19 cellular contexts compared by ENCODE assay signal in the genomic region with DNA sequence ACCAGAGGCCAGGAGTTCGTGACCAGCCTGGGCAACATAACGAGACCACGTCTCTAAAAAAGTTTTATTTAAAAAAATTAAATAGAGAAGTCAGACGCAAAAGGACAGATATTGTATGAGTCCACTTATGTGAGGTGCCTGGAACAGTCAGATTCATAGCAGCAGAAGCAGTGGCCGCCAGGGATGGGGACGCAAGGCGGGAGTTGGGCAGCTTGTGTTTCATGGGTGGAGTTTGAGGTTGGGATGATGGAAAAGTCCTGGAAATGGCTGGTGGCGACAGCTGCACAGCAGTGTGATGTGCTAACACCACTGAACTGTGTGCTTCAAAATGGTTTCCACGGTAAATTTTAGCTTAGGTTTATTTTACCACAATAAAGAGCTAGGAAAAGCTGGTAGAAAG. TPM values are rescaled to one million over a fixed set of nuclear protein-coding genes. Genes with fewer than 3 reads are reported as not detected.
DNase-seq lines count a peak whose midpoint lies in the region; ATAC-seq and TF ChIP-seq lines count a peak whose summit lies in the region.
"Had no signal": no experiment of that assay in that cellular context is flagged by ENCODE, and none has a peak within 500 bp of the region (broad histone marks: within the 10 kb centered on the region; RNA-seq: fewer than 3 reads in every experiment).

No MANE protein-coding gene starts in this region.

- DNase-seq in endothelial cell (ENCODE audit: low spot score) (no peak), tibial artery (peak; percentile 12 to 48), chondrocyte (ENCODE audit: low spot score) (no peak)
- no peak for DNase-seq in T-helper 2 cell treated with Interferon-gamma antibody and Interleukin-4, amounts not matched to agents 5 μg/mL and 100 μg/mL, for 36 hours (ENCODE audit: low spot score)
- DNase-seq: CD4-positive, CD25-positive, alpha-beta regulatory T cell; DMS79; Kasumi-1; MG63; NCI-H1048; NCI-H1417 treated with DMSO at 0.1 percent for 48 hours; NCI-H187; NCI-H2107; NCI-H446 treated with DMSO at 0.1 percent for 48 hours; NCI-H526 treated with DMSO at 0.1 percent for 48 hours; Right ventricle myocardium superior had no signal

- H3K9me3 ChIP-seq in OCI-LY1 (ENCODE audit: low read length) = no peaks in the 10 kb centered on the region
- no peaks in the 10 kb centered on the region for H3K9me3 ChIP-seq in tibial artery
- H3K9me3 ChIP-seq: A549, MG63 had no signal

- no peaks in the 10 kb centered on the region for H3F3A ChIP-seq in OCI-LY1 (ENCODE audit: insufficient read depth, low read length)

- intact Hi-C loops in tibial artery (cut with DNase I; ENCODE audit: low total_unique reads) = no loop called here

- H3K27me3 Mint-ChIP-seq in endothelial cell (ENCODE audit: unreplicated experiment) = peaks cover 15% of the 10 kb centered on the region
- peaks cover 5% of the 10 kb centered on the region for H3K27me3 Mint-ChIP-seq in nephron (ENCODE audit: low read depth)
- peaks cover 16% of the 10 kb centered on the region for H3K27me3 Mint-ChIP-seq in T-helper 2 cell treated with Interferon-gamma antibody and Interleukin-4, amounts not matched to agents 5 μg/mL and 100 μg/mL, for 36 hours (ENCODE audit: low read depth)
- peaks cover 18% of the 10 kb centered on the region for H3K27me3 Mint-ChIP-seq in chondrocyte (ENCODE audit: low read depth)

- no peak for ATAC-seq in HG02981 (IDR thresholded peaks at IDR 0.05; ENCODE audit: unreplicated experiment)
- ATAC-seq: A549 had no signal

- H3K4me3 ChIP-seq in OCI-LY1 (ENCODE audit: low read depth, low read length, poor library complexity, severe bottlenecking) = no peak overlapping the region
- H3K4me3 ChIP-seq in tibial artery = no peak overlapping the region
- H3K4me3 ChIP-seq: A549, MG63 had no signal

- peak overlapping the region; percentile 16 for H3K27ac ChIP-seq in OCI-LY1 (ENCODE audit: low read depth, low read length, poor library complexity, severe bottlenecking)
- no peak overlapping the region for H3K27ac ChIP-seq in tibial artery
- H3K27ac ChIP-seq: A549 had no signal

- H3K9me2 ChIP-seq in OCI-LY1 (ENCODE audit: low read depth, low read length) = no peaks in the 10 kb centered on the region

- H3K4me1 ChIP-seq in OCI-LY1 (ENCODE audit: insufficient read depth, low read length, severe bottlenecking) (peaks cover 69% of the 10 kb centered on the region), tibial artery (no peaks in the 10 kb centered on the region)
- H3K4me1 ChIP-seq: A549 had no signal

- no peak overlapping the region for H3K4me2 ChIP-seq in OCI-LY1 (ENCODE audit: low read length)
- H3K4me2 ChIP-seq: A549 had no signal

- H3K9me3 Mint-ChIP-seq in endothelial cell (ENCODE audit: unreplicated experiment) (no peaks in the 10 kb centered on the region), nephron (no peaks in the 10 kb centered on the region), chondrocyte (ENCODE audit: low read depth) (peaks cover 4% of the 10 kb centered on the region)
- H3K9me3 Mint-ChIP-seq in T-helper 2 cell treated with Interferon-gamma antibody and Interleukin-4, amounts not matched to agents 5 μg/mL and 100 μg/mL, for 36 hours = no peaks in the 10 kb centered on the region

- H3K36me3 Mint-ChIP-seq in endothelial cell (ENCODE audit: low read depth, unreplicated experiment) (no peaks in the 10 kb centered on the region), nephron (ENCODE audit: low read depth) (no peaks in the 10 kb centered on the region), chondrocyte (ENCODE audit: low read depth) (no peaks in the 10 kb centered on the region)
- no peaks in the 10 kb centered on the region for H3K36me3 Mint-ChIP-seq in T-helper 2 cell treated with Interferon-gamma antibody and Interleukin-4, amounts not matched to agents 5 μg/mL and 100 μg/mL, for 36 hours (ENCODE audit: low read depth)
- H3K36me3 Mint-ChIP-seq: CD4-positive, CD25-positive, alpha-beta regulatory T cell had no signal

- no peaks in the 10 kb centered on the region for H3K27me3 ChIP-seq in OCI-LY1 (ENCODE audit: insufficient read depth, low read length)
- no peaks in the 10 kb centered on the region for H3K27me3 ChIP-seq in tibial artery
- H3K27me3 ChIP-seq: MG63 had no signal

- H3K36me3 ChIP-seq in OCI-LY1 (ENCODE audit: insufficient read depth, low read length) (no peaks in the 10 kb centered on the region), tibial artery (no peaks in the 10 kb centered on the region)
- H3K36me3 ChIP-seq: MG63 had no signal

- no peak overlapping the region for H3K9ac ChIP-seq in OCI-LY1 (ENCODE audit: low read length)

- no peak overlapping the region for H3K4me3 Mint-ChIP-seq in endothelial cell (ENCODE audit: unreplicated experiment)
- H3K4me3 Mint-ChIP-seq in nephron = no peak overlapping the region
- no peak overlapping the region for H3K4me3 Mint-ChIP-seq in T-helper 2 cell treated with Interferon-gamma antibody and Interleukin-4, amounts not matched to agents 5 μg/mL and 100 μg/mL, for 36 hours
- no peak overlapping the region for H3K4me3 Mint-ChIP-seq in chondrocyte (ENCODE audit: unreplicated experiment)
- H3K4me3 Mint-ChIP-seq: CD4-positive, CD25-positive, alpha-beta regulatory T cell had no signal

- no peaks in the 10 kb centered on the region for H4K20me1 ChIP-seq in OCI-LY1 (ENCODE audit: insufficient read depth, low read length)

- no peak overlapping the region for H2AFZ ChIP-seq in OCI-LY1 (ENCODE audit: low read length)

- H3K79me2 ChIP-seq in OCI-LY1 (ENCODE audit: insufficient read depth, low read length) = no peaks in the 10 kb centered on the region

- H3K27ac Mint-ChIP-seq in endothelial cell (ENCODE audit: unreplicated experiment) (peak overlapping the region; percentile 6), nephron (peak overlapping the region in 2 of 3 experiments; percentile 23 to 48), chondrocyte (ENCODE audit: unreplicated experiment) (no peak overlapping the region)
- no peak overlapping the region for H3K27ac Mint-ChIP-seq in T-helper 2 cell treated with Interferon-gamma antibody and Interleukin-4, amounts not matched to agents 5 μg/mL and 100 μg/mL, for 36 hours

- H3K4me1 Mint-ChIP-seq in endothelial cell (ENCODE audit: unreplicated experiment) (peaks cover 13% of the 10 kb centered on the region), nephron (peaks cover 5% of the 10 kb centered on the region), chondrocyte (ENCODE audit: low read depth) (no peaks in the 10 kb centered on the region)
- H3K4me1 Mint-ChIP-seq in T-helper 2 cell treated with Interferon-gamma antibody and Interleukin-4, amounts not matched to agents 5 μg/mL and 100 μg/mL, for 36 hours (ENCODE audit: low read depth) = no peaks in the 10 kb centered on the region
- H3K4me1 Mint-ChIP-seq: CD4-positive, CD25-positive, alpha-beta regulatory T cell had no signal

- no peak for TF ChIP-seq CTCF in OCI-LY1 (IDR thresholded peaks at IDR 0.05; ENCODE audit: low read length)
- no peak for TF ChIP-seq CTCF in endothelial cell (IDR thresholded peaks at IDR 0.05; ENCODE audit: unreplicated experiment)
- TF ChIP-seq CTCF in nephron (IDR thresholded peaks at IDR 0.05; ENCODE audit: unreplicated experiment in 3 of 3) = no peak
- TF ChIP-seq CTCF in tibial artery (IDR thresholded peaks at IDR 0.05) = no peak
- no peak for TF ChIP-seq CTCF in chondrocyte (IDR thresholded peaks at IDR 0.05)

RNA-seq across cellular contexts. Expression of gene DDX11, which starts 57.6 kb away (rescaled TPM):
- total RNA-seq in endothelial cell (ENCODE audit: unreplicated experiment) (40.2 TPM), chondrocyte (25.9 to 43.1 TPM (median 26.6 TPM) in 3 replicates)

Comparison
In these comparisons a context has a peak if more than half of its experiments do, and no peak if none do; other contexts are left out.
1. DNase-seq: peak in tibial artery (2 of 2); none in endothelial cell (single experiment), T-helper 2 cell treated with Interferon-gamma antibody and Interleukin-4, amounts not matched to agents 5 μg/mL and 100 μg/mL, for 36 hours (single experiment) and chondrocyte (single experiment).
2. H3K27ac Mint-ChIP-seq: peak in endothelial cell (single experiment) and nephron (2 of 3); none in T-helper 2 cell treated with Interferon-gamma antibody and Interleukin-4, amounts not matched to agents 5 μg/mL and 100 μg/mL, for 36 hours (single experiment) and chondrocyte (single experiment).